In the genomic region with DNA sequence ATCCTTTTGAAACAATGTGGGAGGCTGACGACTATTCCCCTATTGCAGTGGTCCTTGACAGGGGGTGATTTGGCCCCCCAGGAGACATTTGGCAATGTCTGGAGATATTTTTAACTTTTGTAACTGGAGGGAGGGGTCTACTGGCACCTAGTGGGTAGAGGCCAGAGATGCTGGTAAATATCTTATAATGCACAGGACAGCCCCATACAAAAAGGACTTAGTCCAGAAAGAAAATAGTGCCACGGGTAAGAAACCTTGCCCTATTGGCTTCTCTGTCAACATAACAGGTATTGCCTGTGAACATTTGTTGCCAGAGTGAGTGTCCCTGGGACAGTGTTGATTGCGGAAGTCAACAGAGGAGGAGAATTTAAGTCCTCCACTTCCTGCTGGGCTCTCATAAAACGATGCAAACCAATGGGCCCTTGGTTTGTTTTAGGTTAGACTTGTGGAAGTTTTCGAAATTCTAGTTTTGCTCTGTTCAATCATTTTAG, we compare ENCODE assay signal across 8 cellular contexts.
DNase-seq lines count a peak whose midpoint lies in the region; ATAC-seq, FAIRE-seq and TF ChIP-seq lines count a peak whose summit lies in the region.
"Had no signal": no experiment of that assay in that cellular context is flagged by ENCODE, and none has a peak within 500 bp of the region (broad histone marks: within the 10 kb centered on the region; RNA-seq: fewer than 3 reads in every experiment).

No MANE protein-coding gene starts in this region.

- no peak for FAIRE-seq in GM12878 (lab: Jason Lieb, UNC)

- H3K27ac Mint-ChIP-seq in HFFc6 (peak overlapping the region; percentile 59; the same call in 1 of the 2 replicates), natural killer cell (peak overlapping the region in 1 of 2 donors; percentile 27)

- no peak overlapping the region for H3K9ac ChIP-seq in GM12878 (ENCODE audit: control insufficient read depth, insufficient read depth, low read length)

- H3K27me3 ChIP-seq in GM12878 (replicated peaks in 1 of 2; ENCODE audit: control insufficient read depth in 2 of 2, insufficient read depth in 2 of 2, low read length in 1 of 2) (no peaks in the 10 kb centered on the region), neutrophil (no peaks in the 10 kb centered on the region)

- WGBS in GM12878 (ENCODE audit: insufficient coverage, insufficient replicate concordance, low lambda C conversion rate, missing lambda C conversion rate), result 61% methylated on average over 5 of the region's 5 CpGs

- SMC1A ChIA-PET in GM12878 (lab: Charles Lee; ENCODE audit: uncharacterized antibody, unreplicated experiment), result interaction anchor here (0.6 to 11.7 kb wide), 10 partner anchors 8 to 252 kb away, joined by 3 to 189 read pairs (median 4); partner anchors contain the start of genes CCDC82, JRKL and MAML2

- H3K9me3 ChIP-seq in GM12878 (replicated peaks; ENCODE audit: control insufficient read depth, insufficient read depth, low read length), result peaks cover 5% of the 10 kb centered on the region; the same call in 1 of the 3 replicates
- no peaks in the 10 kb centered on the region for H3K9me3 ChIP-seq in neutrophil

- H3K27me3 Mint-ChIP-seq in HFFc6 (ENCODE audit: insufficient read depth) (peaks cover 4% of the 10 kb centered on the region; the same call in 1 of the 2 replicates), natural killer cell (ENCODE audit: low read depth in 2 of 2) (no peaks in the 10 kb centered on the region)

- intact Hi-C loops in GM12878 (cut with micrococcal nuclease; ENCODE audit: unreplicated experiment), result loop anchor here (5.0 kb wide), 3 partner anchors 101 to 229 kb away; partner anchors contain the start of genes CCDC82 and MAML2
- intact Hi-C loops in natural killer cell (cut with micrococcal nuclease), result loop anchor here (10.0 kb wide), 1 partner anchor 187 kb away; no protein-coding TSS in a partner anchor

- H3K4me2 ChIP-seq in GM12878 (ENCODE audit: control insufficient read depth, insufficient read depth), result no peak overlapping the region

- TF ChIP-seq POLR2A in GM12878 (IDR thresholded peaks at IDR 0.05; ENCODE audit: low read depth, low read length), result no peak

- ATAC-seq in GM12878, result no peak
- no peak for ATAC-seq in natural killer cell

- H4K20me1 ChIP-seq in GM12878 (ENCODE audit: control insufficient read depth, insufficient read depth), result no peaks in the 10 kb centered on the region

- no peak for TF ChIP-seq EP300 in GM12878 (IDR thresholded peaks at IDR 0.05; ENCODE audit: borderline replicate concordance in 1 of 2, control insufficient read depth in 1 of 2, low read depth in 2 of 2, low read length in 2 of 2)

- H3K36me3 Mint-ChIP-seq in HFFc6 (ENCODE audit: low read depth) (peaks cover 5% of the 10 kb centered on the region), natural killer cell (no peaks in the 10 kb centered on the region)

- H3K9me3 Mint-ChIP-seq in HFFc6 (no peaks in the 10 kb centered on the region), natural killer cell (no peaks in the 10 kb centered on the region)

- H3K4me3 Mint-ChIP-seq in HFFc6 (no peak overlapping the region), natural killer cell (no peak overlapping the region)

- H3K79me2 ChIP-seq in GM12878 (ENCODE audit: control insufficient read depth, insufficient read depth, low read length), result peaks cover 44% of the 10 kb centered on the region

- TF ChIP-seq CTCF in HFFc6 (IDR thresholded peaks at IDR 0.05) (0 out of 2 replicates have a peak, but pooled peaks have one; percentile 32), GM12878 (IDR thresholded peaks at IDR 0.05 in 2 of 3, conservative IDR thresholded peaks at IDR 0.05 in 1 of 3; ENCODE audit: control insufficient read depth in 2 of 3, extremely low read depth in 1 of 3, insufficient read depth in 1 of 3, low read depth in 3 of 3, low read length in 3 of 3) (peak in 1 of 3 experiments; percentile 18; a peak in 2 of 6 replicates), neutrophil (IDR thresholded peaks at IDR 0.05) (peak; percentile 40), natural killer cell (IDR thresholded peaks at IDR 0.05) (no peak)

- RAD21 ChIA-PET in GM12878 (lab: Charles Lee; ENCODE audit: unreplicated experiment), result interaction anchor here (0.6 to 4.8 kb wide), 5 partner anchors 53 to 187 kb away, joined by 3 to 93 read pairs (median 3); partner anchors contain the start of gene MAML2

- BruUV-seq in GM12878 (replicated peaks; lab: Mats Ljungman, UMichigan), result no TSS peak

- H3K36me3 ChIP-seq in GM12878 (ENCODE audit: control insufficient read depth in 2 of 2, insufficient read depth in 2 of 2, low read length in 1 of 2) (no peaks in the 10 kb centered on the region), neutrophil (no peaks in the 10 kb centered on the region)

- H3K4me3 ChIP-seq in GM12878 (no peak overlapping the region), neutrophil (ENCODE audit: low read depth in 1 of 2, low read length in 1 of 2) (no peak overlapping the region)

- H2AFZ ChIP-seq in GM12878 (ENCODE audit: control insufficient read depth, low read depth, low read length), result no peak overlapping the region

- CTCF ChIA-PET in GM12878 (lab: Yijun Ruan, JAX), result interaction anchor here (2.5 to 5.7 kb wide), 2 partner anchors 97 to 101 kb away, joined by 11 to 51 read pairs; partner anchors contain the start of gene MAML2

- H3K27ac ChIP-seq in GM12878 (ENCODE audit: control insufficient read depth, insufficient read depth) (no peak overlapping the region; the same call in 1 of the 2 replicates), neutrophil (peak overlapping the region; percentile 92)

- POLR2A ChIA-PET in GM12878 (lab: Charles Lee), result no interaction called here

- in situ Hi-C loops in GM12878 (cut with MboI), result loop anchor here (10.0 kb wide), 1 partner anchor 1147 kb away; no protein-coding TSS in a partner anchor

- H3K4me1 ChIP-seq in GM12878 (ENCODE audit: control insufficient read depth, insufficient read depth, low read length), result peaks cover 9% of the 10 kb centered on the region; the same call in 1 of the 2 replicates
- H3K4me1 ChIP-seq in neutrophil (ENCODE audit: control insufficient read depth in 1 of 2, insufficient read depth in 1 of 2, low read depth in 1 of 2, low read length in 1 of 2), result peaks cover 39% of the 10 kb centered on the region in 2 experiments

- peaks cover 46% of the 10 kb centered on the region for H3K4me1 Mint-ChIP-seq in HFFc6 (ENCODE audit: low read depth)
- peaks cover 12 to 14% of the 10 kb centered on the region in 2 donors for H3K4me1 Mint-ChIP-seq in natural killer cell

- TF ChIP-seq RAD21 in GM12878 (IDR thresholded peaks at IDR 0.05; ENCODE audit: insufficient read depth, low read depth, low read length), result peak; percentile 51

- DNase-seq in DMS153 (lab: John Stamatoyannopoulos, UW) (peak; percentile 88), HFFc6 (no peak), GM12878 (ENCODE audit: low read depth, low spot score) (no peak), natural killer cell (no peak), NCI-H187 treated with DMSO at 0.1 percent for 48 hours (lab: John Stamatoyannopoulos, UW) (no peak)
- no peak for DNase-seq in stimulated activated CD4-positive, alpha-beta T cell treated with anti-CD3 and anti-CD28 coated beads, Interleukin-15, amount 100 ng/mL, for 24 hours
- DNase-seq: cerebellar nuclear complex had no signal

TF ChIP-seq in GM12878, 131 proteins besides CTCF, POLR2A, EP300 and RAD21 (continues in another document):
- TF ChIP-seq CHD4 (IDR thresholded peaks at IDR 0.05) (no peak), CREM (IDR thresholded peaks at IDR 0.05; ENCODE audit: low read depth) (no peak), ZSCAN29 (IDR thresholded peaks at IDR 0.05) (no peak), MYC (IDR thresholded peaks at IDR 0.05; ENCODE audit: insufficient read depth, insufficient read length, insufficient replicate concordance, low read length, severe bottlenecking) (no peak)
- TF ChIP-seq, protein P1, sequence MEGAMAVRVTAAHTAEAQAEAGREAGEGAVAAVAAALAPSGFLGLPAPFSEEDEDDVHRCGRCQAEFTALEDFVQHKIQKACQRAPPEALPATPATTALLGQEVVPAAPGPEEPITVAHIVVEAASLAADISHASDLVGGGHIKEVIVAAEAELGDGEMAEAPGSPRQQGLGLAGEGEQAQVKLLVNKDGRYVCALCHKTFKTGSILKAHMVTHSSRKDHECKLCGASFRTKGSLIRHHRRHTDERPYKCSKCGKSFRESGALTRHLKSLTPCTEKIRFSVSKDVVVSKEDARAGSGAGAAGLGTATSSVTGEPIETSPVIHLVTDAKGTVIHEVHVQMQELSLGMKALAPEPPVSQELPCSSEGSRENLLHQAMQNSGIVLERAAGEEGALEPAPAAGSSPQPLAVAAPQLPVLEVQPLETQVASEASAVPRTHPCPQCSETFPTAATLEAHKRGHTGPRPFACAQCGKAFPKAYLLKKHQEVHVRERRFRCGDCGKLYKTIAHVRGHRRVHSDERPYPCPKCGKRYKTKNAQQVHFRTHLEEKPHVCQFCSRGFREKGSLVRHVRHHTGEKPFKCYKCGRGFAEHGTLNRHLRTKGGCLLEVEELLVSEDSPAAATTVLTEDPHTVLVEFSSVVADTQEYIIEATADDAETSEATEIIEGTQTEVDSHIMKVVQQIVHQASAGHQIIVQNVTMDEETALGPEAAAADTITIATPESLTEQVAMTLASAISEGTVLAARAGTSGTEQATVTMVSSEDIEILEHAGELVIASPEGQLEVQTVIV (IDR thresholded peaks at IDR 0.05; ENCODE audit: borderline replicate concordance, partially characterized antibody), result no peak
